In genomic region chr3:36380171-36381031, GRCh38 we compare ENCODE assay signal across 8 cellular contexts. TPM values are rescaled to one million over a fixed set of nuclear protein-coding genes. Genes with fewer than 3 reads are reported as not detected.
A peak's percentile ranks its signal among the peaks of the same experiment; 100 is the strongest.
DNase-seq lines count a peak whose midpoint lies in the region; ATAC-seq, FAIRE-seq and TF ChIP-seq lines count a peak whose summit lies in the region.

Gene STAC, plus strand, starts transcription at chr3:36380504. Its CDS starts 140 bp downstream, at chr3:36380644.

- H3K4me1 ChIP-seq in left lung (peaks cover 6 to 10% of the 10 kb centered on the region in 2 donors), testis (peaks cover 6% of the 10 kb centered on the region)

- CTCF ChIA-PET in activated CD4-positive, alpha-beta memory T cell treated with anti-CD3 and anti-CD28 coated beads for 36 hours (lab: Charles Lee) = no interaction called here
- CTCF ChIA-PET in activated CD4-positive, alpha-beta memory T cell treated with anti-CD3 and anti-CD28 coated beads, Interleukin-2, amount 10 ng/mL, durations not matched to agents 7 days and 5 days (lab: Charles Lee) = no interaction called here

- H3K9me3 ChIP-seq in left lung (no peaks in the 10 kb centered on the region), testis (no peaks in the 10 kb centered on the region)

- no peaks in the 10 kb centered on the region for H3K9me3 Mint-ChIP-seq in activated CD4-positive, alpha-beta memory T cell treated with anti-CD3 and anti-CD28 coated beads for 36 hours
- H3K9me3 Mint-ChIP-seq in activated CD4-positive, alpha-beta memory T cell treated with anti-CD3 and anti-CD28 coated beads, Interleukin-2, amount 10 ng/mL, durations not matched to agents 7 days and 5 days = no peaks in the 10 kb centered on the region

- H3K36me3 Mint-ChIP-seq in activated CD4-positive, alpha-beta memory T cell treated with anti-CD3 and anti-CD28 coated beads for 36 hours = no peaks in the 10 kb centered on the region
- H3K36me3 Mint-ChIP-seq in activated CD4-positive, alpha-beta memory T cell treated with anti-CD3 and anti-CD28 coated beads, Interleukin-2, amount 10 ng/mL, durations not matched to agents 7 days and 5 days (ENCODE audit: low read depth) = no peaks in the 10 kb centered on the region

- H3K27me3 ChIP-seq in bronchial epithelial cell (ENCODE audit: control insufficient read depth, insufficient read depth, low read length) (peaks cover 4% of the 10 kb centered on the region), left lung (peaks cover 0 to 30% of the 10 kb centered on the region in 2 donors), testis (no peaks in the 10 kb centered on the region)

- ATAC-seq in left lung (peak; percentile 97), GM19395 (IDR thresholded peaks at IDR 0.05; ENCODE audit: unreplicated experiment) (no peak)

- H3K27ac ChIP-seq in left lung (no peak within 1 kb of the TSS), testis (no peak within 1 kb of the TSS)

- H3K4me3 Mint-ChIP-seq in activated CD4-positive, alpha-beta memory T cell treated with anti-CD3 and anti-CD28 coated beads for 36 hours = no peak within 1 kb of the TSS
- H3K4me3 Mint-ChIP-seq in activated CD4-positive, alpha-beta memory T cell treated with anti-CD3 and anti-CD28 coated beads, Interleukin-2, amount 10 ng/mL, durations not matched to agents 7 days and 5 days = no peak within 1 kb of the TSS

- H3K27ac Mint-ChIP-seq in activated CD4-positive, alpha-beta memory T cell treated with anti-CD3 and anti-CD28 coated beads for 36 hours = no peak within 1 kb of the TSS
- H3K27ac Mint-ChIP-seq in activated CD4-positive, alpha-beta memory T cell treated with anti-CD3 and anti-CD28 coated beads, Interleukin-2, amount 10 ng/mL, durations not matched to agents 7 days and 5 days = no peak within 1 kb of the TSS

- TF ChIP-seq CTCF in bronchial epithelial cell (IDR thresholded peaks at IDR 0.05; ENCODE audit: insufficient read depth, low read length, severe bottlenecking) (no peak), left lung (IDR thresholded peaks at IDR 0.05) (no peak), testis (IDR thresholded peaks at IDR 0.05) (no peak)

- POLR2A ChIA-PET in activated CD4-positive, alpha-beta memory T cell treated with anti-CD3 and anti-CD28 coated beads for 36 hours (lab: Charles Lee) = no interaction called here
- POLR2A ChIA-PET in activated CD4-positive, alpha-beta memory T cell treated with anti-CD3 and anti-CD28 coated beads, Interleukin-2, amount 10 ng/mL, durations not matched to agents 7 days and 5 days (lab: Charles Lee) = no interaction called here

- peaks cover 27% of the 10 kb centered on the region for H3K27me3 Mint-ChIP-seq in activated CD4-positive, alpha-beta memory T cell treated with anti-CD3 and anti-CD28 coated beads for 36 hours
- H3K27me3 Mint-ChIP-seq in activated CD4-positive, alpha-beta memory T cell treated with anti-CD3 and anti-CD28 coated beads, Interleukin-2, amount 10 ng/mL, durations not matched to agents 7 days and 5 days = peaks cover 26% of the 10 kb centered on the region

- intact Hi-C loops in activated CD4-positive, alpha-beta memory T cell treated with anti-CD3 and anti-CD28 coated beads for 36 hours (cut with micrococcal nuclease) = no loop called here
- intact Hi-C loops in left lung (cut with DNase I) (no loop called here), testis (cut with DNase I; ENCODE audit: low total_unique reads) (no loop called here)

- FAIRE-seq in bronchial epithelial cell (lab: Jason Lieb, UNC) = no peak

- DNase-seq in activated CD4-positive, alpha-beta memory T cell treated with anti-CD3 and anti-CD28 coated beads for 36 hours = peak; percentile 10
- no peak for DNase-seq in activated CD4-positive, alpha-beta memory T cell treated with anti-CD3 and anti-CD28 coated beads, Interleukin-2, amount 10 ng/mL, durations not matched to agents 7 days and 5 days
- DNase-seq in NCI-H69 (lab: John Stamatoyannopoulos, UW) (peak; percentile 51), bronchial epithelial cell (ENCODE audit: low read depth) (no peak), left lung (peak; percentile 75 to 90), testis (peak; percentile 36)
- DNase-seq in stimulated activated CD4-positive, alpha-beta T cell treated with anti-CD3 and anti-CD28 coated beads, Interleukin-1b, Interleukin-23, amount 100 ng/mL, for 48 hours = no peak

- peaks cover 3% of the 10 kb centered on the region for H3K4me1 Mint-ChIP-seq in activated CD4-positive, alpha-beta memory T cell treated with anti-CD3 and anti-CD28 coated beads for 36 hours (ENCODE audit: low read depth)
- H3K4me1 Mint-ChIP-seq in activated CD4-positive, alpha-beta memory T cell treated with anti-CD3 and anti-CD28 coated beads, Interleukin-2, amount 10 ng/mL, durations not matched to agents 7 days and 5 days = peaks cover 3% of the 10 kb centered on the region

- H3K4me3 ChIP-seq in bronchial epithelial cell (ENCODE audit: low read depth, low read length) (peak within 1 kb of the TSS; percentile 31), left lung (peak within 1 kb of the TSS; percentile 49 to 51), testis (peak within 1 kb of the TSS; percentile 48 to 69)

- no peak for TF ChIP-seq POLR2A in testis (IDR thresholded peaks at IDR 0.05)

- WGBS in testis, 2 donors = 1% methylated on average over 23 to 64 of the region's 76 CpGs

- H3K36me3 ChIP-seq in bronchial epithelial cell (ENCODE audit: control insufficient read depth, insufficient read depth, low read length) (no peaks in the 10 kb centered on the region), left lung (no peaks in the 10 kb centered on the region), testis (ENCODE audit: low read depth, missing control alignments) (no peaks in the 10 kb centered on the region)

RNA-seq across cellular contexts. Expression of gene STAC, which starts in this region (rescaled TPM):
- total RNA-seq in activated CD4-positive, alpha-beta memory T cell treated with anti-CD3 and anti-CD28 coated beads for 36 hours = not detected
- not detected for total RNA-seq in activated CD4-positive, alpha-beta memory T cell treated with anti-CD3 and anti-CD28 coated beads, Interleukin-2, amount 10 ng/mL, durations not matched to agents 7 days and 5 days
- total RNA-seq in bronchial epithelial cell (0.51 and 1.1 TPM in 2 replicates), left lung (10 to 100 TPM; 14.3 to 16.7 TPM), testis (1 to 10 TPM; 7.1 to 9.4 TPM)
- 4.8 TPM for polyA plus RNA-seq in testis (ENCODE audit: insufficient read depth, low read depth, low replicate concordance)

Comparison
In these comparisons a context has a peak if more than half of its experiments do, and no peak if none do; other contexts are left out.
1. Peak in DNase-seq in activated CD4-positive, alpha-beta memory T cell treated with anti-CD3 and anti-CD28 coated beads for 36 hours; RNA of the gene not detected or under 1 TPM.
2. DNase-seq: peak in NCI-H69 (single experiment), left lung (2 of 2) and testis (single experiment); none in activated CD4-positive, alpha-beta memory T cell treated with anti-CD3 and anti-CD28 coated beads, Interleukin-2, amount 10 ng/mL, durations not matched to agents 7 days and 5 days (single experiment), bronchial epithelial cell (single experiment) and stimulated activated CD4-positive, alpha-beta T cell treated with anti-CD3 and anti-CD28 coated beads, Interleukin-1b, Interleukin-23, amount 100 ng/mL, for 48 hours (single experiment).
3. Peak in every context shown above with its lines, with median percentiles within 50 percentile points of each other: H3K4me3 ChIP-seq.